27 cellular contexts compared by ENCODE assay signal in genomic region chr4:117660668-117661067, GRCh38.
"Had no signal": no experiment of that assay in that cellular context is flagged by ENCODE, and none has a peak within 500 bp of the region (broad histone marks: within the 10 kb centered on the region; RNA-seq: fewer than 3 reads in every experiment).

No MANE protein-coding gene starts in this region.

- H3K4me3 ChIP-seq: ascending aorta, body of pancreas had no signal

- ATAC-seq: activated CD4-positive, alpha-beta T cell treated with anti-CD3 and anti-CD28 coated beads for 36 hours; activated naive CD4-positive, alpha-beta T cell treated with anti-CD3 and anti-CD28 coated beads, Interleukin-2, amount 50 U/mL, for 72 hours; activated naive CD8-positive, alpha-beta T cell treated with anti-CD3 and anti-CD28 coated beads, Interleukin-2, amount 50 U/mL, for 24 hours; body of pancreas; Right ventricle myocardium inferior had no signal

- H3K4me3 Mint-ChIP-seq: activated CD4-positive, alpha-beta memory T cell treated with anti-CD3 and anti-CD28 coated beads, Interleukin-2, amount 10 ng/mL, durations not matched to agents 7 days and 5 days; activated CD4-positive, alpha-beta T cell treated with anti-CD3 and anti-CD28 coated beads for 36 hours; activated naive CD8-positive, alpha-beta T cell treated with anti-CD3 and anti-CD28 coated beads, Interleukin-2, amount 50 U/mL, for 24 hours; central memory CD8-positive, alpha-beta T cell had no signal

- H3K9me3 ChIP-seq: ascending aorta, body of pancreas, SK-N-SH had no signal

- H3K27ac Mint-ChIP-seq: activated CD4-positive, alpha-beta memory T cell treated with anti-CD3 and anti-CD28 coated beads, Interleukin-2, amount 10 ng/mL, durations not matched to agents 7 days and 5 days; activated CD4-positive, alpha-beta T cell treated with anti-CD3 and anti-CD28 coated beads for 36 hours; activated naive CD4-positive, alpha-beta T cell treated with anti-CD3 and anti-CD28 coated beads, Interleukin-2, amount 50 U/mL, for 72 hours; activated naive CD8-positive, alpha-beta T cell treated with anti-CD3 and anti-CD28 coated beads, Interleukin-2, amount 50 U/mL, for 24 hours had no signal

- H3K4me1 Mint-ChIP-seq: activated CD4-positive, alpha-beta memory T cell treated with anti-CD3 and anti-CD28 coated beads, Interleukin-2, amount 10 ng/mL, durations not matched to agents 7 days and 5 days; activated CD4-positive, alpha-beta T cell treated with anti-CD3 and anti-CD28 coated beads for 36 hours; activated naive CD8-positive, alpha-beta T cell treated with anti-CD3 and anti-CD28 coated beads, Interleukin-2, amount 50 U/mL, for 24 hours; central memory CD8-positive, alpha-beta T cell had no signal

- H3K27me3 Mint-ChIP-seq: activated CD4-positive, alpha-beta memory T cell treated with anti-CD3 and anti-CD28 coated beads, Interleukin-2, amount 10 ng/mL, durations not matched to agents 7 days and 5 days; activated CD4-positive, alpha-beta T cell treated with anti-CD3 and anti-CD28 coated beads for 36 hours; activated naive CD8-positive, alpha-beta T cell treated with anti-CD3 and anti-CD28 coated beads, Interleukin-2, amount 50 U/mL, for 24 hours; central memory CD8-positive, alpha-beta T cell had no signal

- DNase-seq: activated CD4-positive, alpha-beta memory T cell treated with anti-CD3 and anti-CD28 coated beads, Interleukin-2, amount 10 ng/mL, durations not matched to agents 7 days and 5 days; activated CD4-positive, alpha-beta T cell treated with anti-CD3 and anti-CD28 coated beads for 36 hours; activated CD4-positive, alpha-beta T cell treated with anti-CD3 and anti-CD28 coated beads, Interleukin-2, amount 50 U/mL, for 1 hour; activated CD8-positive, alpha-beta memory T cell treated with anti-CD3 and anti-CD28 coated beads, Interleukin-2, amount 50 U/mL, for 48 hours; activated naive CD4-positive, alpha-beta T cell treated with Interleukin-2 at 50 U/mL for 16 hours; activated naive CD8-positive, alpha-beta T cell treated with anti-CD3 and anti-CD28 coated beads, Interleukin-2, amount 50 U/mL, for 24 hours; activated T-cell treated with anti-CD3 and anti-CD28 coated beads, Interleukin-2, amount 50 U/mL, for 1 hour; amniotic stem cell; body of pancreas; NCI-H1092 treated with DMSO at 0.1 percent for 48 hours; NCI-H1417 treated with DMSO at 0.1 percent for 48 hours; NCI-H1694; NCI-H2029; NCI-H2107; NCI-H345; NCI-H510A treated with DMSO at 0.1 percent for 48 hours; NCI-H69; NK-92 treated with Interleukin-12 subunit alpha and Interleukin-12 subunit beta, amount 100 ng/mL, for 24 hours; RPMI8226; SK-N-SH; T-helper 1 cell; WERI-Rb-1 had no signal

- H3K9me3 Mint-ChIP-seq: activated CD4-positive, alpha-beta memory T cell treated with anti-CD3 and anti-CD28 coated beads, Interleukin-2, amount 10 ng/mL, durations not matched to agents 7 days and 5 days had no signal

- H3K36me3 ChIP-seq: ascending aorta, WERI-Rb-1 had no signal

- H3K36me3 Mint-ChIP-seq: activated naive CD4-positive, alpha-beta T cell treated with anti-CD3 and anti-CD28 coated beads, Interleukin-2, amount 50 U/mL, for 72 hours had no signal

- H3K9ac ChIP-seq: KMS-11, SK-N-SH had no signal

- H3K27ac ChIP-seq: ascending aorta, body of pancreas, KMS-11, WERI-Rb-1 had no signal
